ENCODE assay signal across 8 cellular contexts in genomic region chr16:28925386-28926228, GRCh38. TPM values are rescaled to one million over a fixed set of nuclear protein-coding genes. Genes with fewer than 3 reads are reported as not detected.
A peak's percentile ranks its signal among the peaks of the same experiment; 100 is the strongest.
DNase-seq lines count a peak whose midpoint lies in the region; ATAC-seq lines count a peak whose summit lies in the region.

No MANE protein-coding gene starts in this region.

- peak; percentile 32 for ATAC-seq in HG02885 (IDR thresholded peaks at IDR 0.05; ENCODE audit: poor library complexity, unreplicated experiment)

- DNase-seq in NCI-H2029 (lab: John Stamatoyannopoulos, UW), result peak; percentile 43
- DNase-seq in NCI-H2029 treated with DMSO at 0.1 percent for 48 hours (lab: John Stamatoyannopoulos, UW), result no peak
- peak; percentile 59 for DNase-seq in NCI-H2227 treated with DMSO at 0.1 percent for 48 hours (lab: John Stamatoyannopoulos, UW)
- peak; percentile 76 to 78 for DNase-seq in activated CD4-positive, alpha-beta T cell treated with anti-CD3 and anti-CD28 coated beads for 4 hours
- DNase-seq in dermis blood vessel endothelial cell, result peak; percentile 74
- DNase-seq in lung microvascular endothelial cell (ENCODE audit: low read depth in 2 of 2), result peak; percentile 59 to 80
- peak; percentile 55 to 65 (median 61) for DNase-seq in stimulated activated CD4-positive, alpha-beta T cell treated with anti-CD3 and anti-CD28 coated beads, TNF-alpha, amount 100 ng/mL, for 4 hours (ENCODE audit: low read depth in 3 of 3)

RNA-seq across cellular contexts. Expression of gene RABEP2, which starts 0.6 kb away (rescaled TPM):
- total RNA-seq in dermis blood vessel endothelial cell (61.1 and 74.8 TPM in 2 replicates), lung microvascular endothelial cell (25.3 and 31.2 TPM in 2 replicates)

RNA-seq across cellular contexts. Expression of gene CD19, which starts 6.2 kb away (rescaled TPM):
- total RNA-seq in dermis blood vessel endothelial cell, result not detected in 2 replicates
- 0.20 TPM in 1 of 2 replicates, not detected in the other for total RNA-seq in lung microvascular endothelial cell

RNA-seq across cellular contexts. Expression of gene NFATC2IP, which starts 25.1 kb away (rescaled TPM):
- total RNA-seq in dermis blood vessel endothelial cell, result 26.8 and 30.0 TPM in 2 replicates
- total RNA-seq in lung microvascular endothelial cell, result 16.8 and 21.0 TPM in 2 replicates

RNA-seq across cellular contexts. Expression of gene ATP2A1, which starts 47.3 kb away (rescaled TPM):
- not detected in 2 replicates for total RNA-seq in dermis blood vessel endothelial cell
- under 0.01 TPM in 2 replicates for total RNA-seq in lung microvascular endothelial cell

RNA-seq across cellular contexts. Expression of gene SPNS1, which starts 49.0 kb away (rescaled TPM):
- total RNA-seq in dermis blood vessel endothelial cell, result 33.4 and 49.7 TPM in 2 replicates
- 21.4 and 26.0 TPM in 2 replicates for total RNA-seq in lung microvascular endothelial cell
